Comparison of ENCODE assay signal across 25 cellular contexts in the genomic region with DNA sequence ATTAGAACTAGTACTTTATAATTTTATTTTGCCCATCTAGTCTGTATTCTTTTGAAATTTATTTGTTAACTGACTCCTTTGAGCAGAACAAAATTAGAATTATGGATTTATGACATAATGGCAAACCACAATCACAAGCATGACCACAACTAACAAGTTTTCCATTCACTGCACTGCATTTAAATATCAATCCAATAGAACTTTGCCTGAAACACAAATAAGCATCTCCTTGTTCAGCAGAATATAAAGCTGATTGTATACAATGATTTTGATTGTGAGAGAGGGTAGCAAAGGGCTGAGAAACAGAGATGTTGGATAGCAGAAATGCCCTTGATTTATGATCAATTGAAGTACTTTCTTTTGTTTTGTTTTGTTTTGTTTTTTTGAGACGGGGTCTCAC.
"Had no signal": no experiment of that assay in that cellular context is flagged by ENCODE, and none has a peak within 500 bp of the region (broad histone marks: within the 10 kb centered on the region; RNA-seq: fewer than 3 reads in every experiment).

No MANE protein-coding gene starts in this region.

- DNase-seq: hippocampal formation; kidney glomerular epithelial cell; left cardiac atrium; left lung; lower lobe of right lung; mammary epithelial cell; mesendoderm; naive B cell; natural killer cell; nephron progenitor cell; occipital lobe; retina; right cardiac atrium; stimulated activated CD4-positive, alpha-beta T cell treated with anti-CD3 and anti-CD28 coated beads, Interleukin-12 subunit alpha, Interleukin-12 subunit beta, amount 100 ng/mL, for 4 hours; stimulated activated CD4-positive, alpha-beta T cell treated with anti-CD3 and anti-CD28 coated beads, Interleukin-15, amount 100 ng/mL, for 24 hours; stimulated activated CD4-positive, alpha-beta T cell treated with anti-CD3 and anti-CD28 coated beads, Interleukin-2, amount 100 ng/mL, for 24 hours; stimulated activated CD4-positive, alpha-beta T cell treated with anti-CD3 and anti-CD28 coated beads, Interleukin-4, amount 100 ng/mL, for 1 hour; stimulated activated naive B cell treated with anti-CD40 and anti-IgM and Interleukin-4, amounts not matched to agents 10 μg/mL and 1 μg/mL and 100 μg/mL, for 72 hours; stimulated activated naive CD8-positive, alpha-beta T cell treated with anti-CD3 and anti-CD28 coated beads, Interleukin-15, Interleukin-2, amounts not matched to agents 100 U/mL and 50 U/mL, for 24 hours; stomach; testis; thyroid gland; trophoblast cell; upper lobe of right lung had no signal

- ATAC-seq: left cardiac atrium; left lung; lower lobe of right lung; natural killer cell; right cardiac atrium; sciatic nerve; stimulated activated naive B cell treated with anti-CD40 and anti-IgM and Interleukin-4, amounts not matched to agents 10 μg/mL and 1 μg/mL and 100 μg/mL, for 72 hours; stimulated activated naive CD8-positive, alpha-beta T cell treated with anti-CD3 and anti-CD28 coated beads, Interleukin-15, Interleukin-2, amounts not matched to agents 100 U/mL and 50 U/mL, for 24 hours; upper lobe of right lung had no signal
